In the genomic region with DNA sequence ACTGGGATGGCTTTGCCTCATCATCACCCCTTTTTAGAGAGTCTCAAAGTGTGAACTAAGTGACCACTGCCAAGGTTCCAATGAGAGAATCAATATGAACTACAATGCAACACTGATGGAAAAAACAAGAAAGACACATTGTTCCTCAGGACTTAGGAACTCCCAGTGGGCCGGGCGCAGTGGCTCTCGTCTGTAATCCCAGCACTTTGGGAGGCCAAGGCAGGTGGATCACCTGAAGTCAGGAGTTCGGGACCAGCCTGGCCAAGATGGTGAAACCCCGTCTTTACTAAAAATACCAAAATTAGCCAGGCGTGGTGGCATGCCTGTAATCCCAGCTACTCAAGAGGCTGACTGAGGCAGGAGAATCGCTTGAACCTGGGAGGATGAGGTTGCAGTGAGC, we compare ENCODE assay signal across 1 cellular context. TPM values are rescaled to one million over a fixed set of nuclear protein-coding genes. Genes with fewer than 3 reads are reported as not detected.
"Had no signal": no experiment of that assay in that cellular context is flagged by ENCODE, and none has a peak within 500 bp of the region (broad histone marks: within the 10 kb centered on the region; RNA-seq: fewer than 3 reads in every experiment).

No MANE protein-coding gene starts in this region.

RNA-seq across cellular contexts. Expression of gene NSG1, which starts 35.2 kb away (rescaled TPM):
- total RNA-seq: HT-29 had no signal
